In genomic region chr16:72129976-72130656, GRCh38 we compare ENCODE assay signal across 22 cellular contexts.
"Had no signal": no experiment of that assay in that cellular context is flagged by ENCODE, and none has a peak within 500 bp of the region (broad histone marks: within the 10 kb centered on the region; RNA-seq: fewer than 3 reads in every experiment).

No MANE protein-coding gene starts in this region.

- H3K36me3 ChIP-seq: ascending aorta, colonic mucosa, gastroesophageal sphincter, heart left ventricle, right atrium auricular region, suprapubic skin had no signal

- H3K9me3 ChIP-seq: ascending aorta, colonic mucosa, gastroesophageal sphincter, right atrium auricular region, suprapubic skin had no signal

- H3K27ac Mint-ChIP-seq: activated CD4-positive, alpha-beta T cell treated with anti-CD3 and anti-CD28 coated beads, Interleukin-2, amount 10 ng/mL, durations not matched to agents 7 days and 5 days; activated naive CD4-positive, alpha-beta T cell treated with anti-CD3 and anti-CD28 coated beads, Interleukin-2, amount 50 U/mL, for 24 hours; activated T-cell treated with anti-CD3 and anti-CD28 coated beads, Interleukin-2, amount 50 U/mL, for 72 hours; mesothelial cell of epicardium had no signal

- H3K4me1 ChIP-seq: ascending aorta, colonic mucosa had no signal

- H3K9me3 Mint-ChIP-seq: activated CD4-positive, alpha-beta T cell treated with anti-CD3 and anti-CD28 coated beads, Interleukin-2, amount 10 ng/mL, durations not matched to agents 7 days and 5 days; activated naive CD4-positive, alpha-beta T cell treated with anti-CD3 and anti-CD28 coated beads, Interleukin-2, amount 50 U/mL, for 24 hours; activated T-cell treated with anti-CD3 and anti-CD28 coated beads, Interleukin-2, amount 50 U/mL, for 72 hours; central memory CD8-positive, alpha-beta T cell; mesothelial cell of epicardium; nephron; stimulated activated naive CD8-positive, alpha-beta T cell treated with anti-CD3 and anti-CD28 coated beads, Interleukin-15, amount 100 ng/mL, for 72 hours had no signal

- ATAC-seq: activated CD4-positive, CD25-positive, alpha-beta regulatory T cell treated with anti-CD3 and anti-CD28 coated beads, Interleukin-2, amount 50 U/mL, for 24 hours; activated T-cell treated with anti-CD3 and anti-CD28 coated beads, Interleukin-2, amount 50 U/mL, for 72 hours; esophagus mucosa; gastroesophageal sphincter; heart left ventricle; left lobe of liver; stimulated activated naive CD8-positive, alpha-beta T cell treated with anti-CD3 and anti-CD28 coated beads, Interleukin-15, amount 100 ng/mL, for 72 hours had no signal

- H3K4me1 Mint-ChIP-seq: activated naive CD4-positive, alpha-beta T cell treated with anti-CD3 and anti-CD28 coated beads, Interleukin-2, amount 50 U/mL, for 24 hours; stimulated activated naive CD8-positive, alpha-beta T cell treated with anti-CD3 and anti-CD28 coated beads, Interleukin-15, amount 100 ng/mL, for 72 hours had no signal

- H3K27ac ChIP-seq: ascending aorta, colonic mucosa, gastroesophageal sphincter, heart left ventricle, right atrium auricular region, suprapubic skin had no signal

- H3K27me3 Mint-ChIP-seq: activated CD4-positive, alpha-beta T cell treated with anti-CD3 and anti-CD28 coated beads, Interleukin-2, amount 10 ng/mL, durations not matched to agents 7 days and 5 days; activated naive CD4-positive, alpha-beta T cell treated with anti-CD3 and anti-CD28 coated beads, Interleukin-2, amount 50 U/mL, for 24 hours; stimulated activated naive CD8-positive, alpha-beta T cell treated with anti-CD3 and anti-CD28 coated beads, Interleukin-15, amount 100 ng/mL, for 72 hours had no signal

- H3K27me3 ChIP-seq: ascending aorta, colonic mucosa, gastroesophageal sphincter, right atrium auricular region, suprapubic skin had no signal

- H3K4me3 ChIP-seq: ascending aorta, colonic mucosa, gastroesophageal sphincter, heart left ventricle, lung, right atrium auricular region, suprapubic skin had no signal

- DNase-seq: activated CD4-positive, alpha-beta T cell treated with anti-CD3 and anti-CD28 coated beads, Interleukin-2, amount 10 ng/mL, durations not matched to agents 7 days and 5 days; activated CD8-positive, alpha-beta memory T cell treated with anti-CD3 and anti-CD28 coated beads for 24 hours; activated effector memory CD4-positive, alpha-beta T cell treated with anti-CD3 and anti-CD28 coated beads, Interleukin-2, amount 50 U/mL, for 16 hours; activated T-cell treated with anti-CD3 and anti-CD28 coated beads, Interleukin-2, amount 50 U/mL, for 72 hours; colonic mucosa; heart left ventricle; kidney; posterior cingulate gyrus; stimulated activated CD4-positive, alpha-beta T cell treated with anti-CD3 and anti-CD28 coated beads, Interleukin-2, amount 100 ng/mL, for 24 hours; stimulated activated naive CD8-positive, alpha-beta T cell treated with anti-CD3 and anti-CD28 coated beads, Interleukin-15, amount 100 ng/mL, for 72 hours had no signal

- H3K36me3 Mint-ChIP-seq: activated naive CD4-positive, alpha-beta T cell treated with anti-CD3 and anti-CD28 coated beads, Interleukin-2, amount 50 U/mL, for 24 hours; mesothelial cell of epicardium had no signal

- H3K4me3 Mint-ChIP-seq: activated CD4-positive, alpha-beta T cell treated with anti-CD3 and anti-CD28 coated beads, Interleukin-2, amount 10 ng/mL, durations not matched to agents 7 days and 5 days; activated naive CD4-positive, alpha-beta T cell treated with anti-CD3 and anti-CD28 coated beads, Interleukin-2, amount 50 U/mL, for 24 hours; activated T-cell treated with anti-CD3 and anti-CD28 coated beads, Interleukin-2, amount 50 U/mL, for 72 hours; central memory CD8-positive, alpha-beta T cell; mesothelial cell of epicardium; nephron; stimulated activated naive CD8-positive, alpha-beta T cell treated with anti-CD3 and anti-CD28 coated beads, Interleukin-15, amount 100 ng/mL, for 72 hours had no signal
